ENCODE assay signal across 10 cellular contexts in the genomic region with DNA sequence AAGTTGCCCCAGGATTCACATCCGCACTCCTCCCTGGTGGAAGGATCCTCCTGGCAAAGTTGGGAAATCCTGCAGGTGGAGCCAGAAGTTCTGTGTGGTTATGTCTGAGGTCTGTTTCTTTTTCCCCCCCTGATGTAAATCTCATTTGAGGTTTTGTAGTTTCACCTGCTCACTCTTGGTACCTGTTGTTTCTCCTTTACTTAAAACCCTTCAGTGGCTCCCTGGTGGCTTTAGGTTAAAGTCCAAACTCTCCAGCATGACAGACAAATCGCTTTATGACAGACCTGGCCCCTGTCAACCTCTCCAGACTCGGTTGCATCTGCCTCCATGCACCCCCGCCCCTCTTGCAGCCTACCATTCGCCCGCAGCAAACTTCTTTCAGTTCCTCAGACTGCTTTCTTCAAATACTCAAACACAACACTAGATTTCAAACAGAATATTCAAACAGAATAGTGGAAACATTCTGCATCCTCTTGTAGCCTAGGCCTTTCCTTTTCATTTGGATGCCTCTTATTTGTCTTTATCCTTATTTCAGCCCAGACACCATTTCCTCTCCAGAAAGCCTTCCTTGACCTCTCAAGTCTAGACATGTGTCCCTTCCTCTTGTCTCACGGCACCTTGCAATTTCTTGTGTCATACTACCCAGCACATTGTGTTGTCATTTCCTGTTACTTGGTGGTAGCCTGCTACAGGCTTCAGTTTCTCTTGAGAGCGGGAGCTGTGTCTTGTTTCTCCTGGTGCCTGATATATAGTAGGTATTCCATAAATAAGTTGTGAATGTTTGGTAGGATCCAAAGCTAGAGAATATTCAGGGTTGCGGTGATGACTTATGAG. TPM values are rescaled to one million over a fixed set of nuclear protein-coding genes. Genes with fewer than 3 reads are reported as not detected.
DNase-seq lines count a peak whose midpoint lies in the region; ATAC-seq lines count a peak whose summit lies in the region.
"Had no signal": no experiment of that assay in that cellular context is flagged by ENCODE, and none has a peak within 500 bp of the region (broad histone marks: within the 10 kb centered on the region; RNA-seq: fewer than 3 reads in every experiment).

No MANE protein-coding gene starts in this region.

- ATAC-seq in GM18858 (IDR thresholded peaks at IDR 0.05; ENCODE audit: unreplicated experiment) (peak; percentile 79), GM21737 (IDR thresholded peaks at IDR 0.05; ENCODE audit: unreplicated experiment) (peak; percentile 78), HG03520 (IDR thresholded peaks at IDR 0.05; ENCODE audit: unreplicated experiment) (peak; percentile 80)
- ATAC-seq in activated CD8-positive, alpha-beta T cell treated with anti-CD3 and anti-CD28 coated beads, Interleukin-2, amount 10 ng/mL, durations not matched to agents 7 days and 5 days, result no peak
- ATAC-seq: T-helper 17 cell had no signal

- POLR2A ChIA-PET in activated CD8-positive, alpha-beta T cell treated with anti-CD3 and anti-CD28 coated beads, Interleukin-2, amount 10 ng/mL, durations not matched to agents 7 days and 5 days (lab: Charles Lee), result no interaction called here

- no peak overlapping the region for H3K4me3 ChIP-seq in MG63

- H3K27me3 Mint-ChIP-seq in activated CD8-positive, alpha-beta T cell treated with anti-CD3 and anti-CD28 coated beads, Interleukin-2, amount 10 ng/mL, durations not matched to agents 7 days and 5 days (ENCODE audit: low read depth), result peaks cover 8% of the 10 kb centered on the region
- H3K27me3 Mint-ChIP-seq in activated naive CD4-positive, alpha-beta T cell treated with anti-CD3 and anti-CD28 coated beads for 36 hours (ENCODE audit: low read depth), result peaks cover 3% of the 10 kb centered on the region

- no peaks in the 10 kb centered on the region for H3K36me3 ChIP-seq in MG63

- H3K4me3 Mint-ChIP-seq in activated CD8-positive, alpha-beta T cell treated with anti-CD3 and anti-CD28 coated beads, Interleukin-2, amount 10 ng/mL, durations not matched to agents 7 days and 5 days, result no peak overlapping the region
- no peak overlapping the region for H3K4me3 Mint-ChIP-seq in activated naive CD4-positive, alpha-beta T cell treated with anti-CD3 and anti-CD28 coated beads for 36 hours
- H3K4me3 Mint-ChIP-seq: T-helper 17 cell had no signal

- no peaks in the 10 kb centered on the region for H3K9me3 ChIP-seq in MG63

- H3K27me3 ChIP-seq in MG63, result no peaks in the 10 kb centered on the region

- intact Hi-C loops in activated naive CD4-positive, alpha-beta T cell treated with anti-CD3 and anti-CD28 coated beads for 36 hours (cut with micrococcal nuclease), result no loop called here

- no peaks in the 10 kb centered on the region for H3K36me3 Mint-ChIP-seq in activated CD8-positive, alpha-beta T cell treated with anti-CD3 and anti-CD28 coated beads, Interleukin-2, amount 10 ng/mL, durations not matched to agents 7 days and 5 days (ENCODE audit: low read depth)
- no peaks in the 10 kb centered on the region for H3K36me3 Mint-ChIP-seq in activated naive CD4-positive, alpha-beta T cell treated with anti-CD3 and anti-CD28 coated beads for 36 hours (ENCODE audit: low read depth)

- no peak overlapping the region for H3K27ac Mint-ChIP-seq in activated CD8-positive, alpha-beta T cell treated with anti-CD3 and anti-CD28 coated beads, Interleukin-2, amount 10 ng/mL, durations not matched to agents 7 days and 5 days
- H3K27ac Mint-ChIP-seq in activated naive CD4-positive, alpha-beta T cell treated with anti-CD3 and anti-CD28 coated beads for 36 hours, result no peak overlapping the region
- H3K27ac Mint-ChIP-seq: T-helper 17 cell had no signal

- H3K9me3 Mint-ChIP-seq in activated CD8-positive, alpha-beta T cell treated with anti-CD3 and anti-CD28 coated beads, Interleukin-2, amount 10 ng/mL, durations not matched to agents 7 days and 5 days (ENCODE audit: insufficient read depth), result no peaks in the 10 kb centered on the region
- no peaks in the 10 kb centered on the region for H3K9me3 Mint-ChIP-seq in activated naive CD4-positive, alpha-beta T cell treated with anti-CD3 and anti-CD28 coated beads for 36 hours

- H3K4me1 Mint-ChIP-seq in activated CD8-positive, alpha-beta T cell treated with anti-CD3 and anti-CD28 coated beads, Interleukin-2, amount 10 ng/mL, durations not matched to agents 7 days and 5 days (ENCODE audit: low read depth), result peaks cover 6% of the 10 kb centered on the region
- H3K4me1 Mint-ChIP-seq in activated naive CD4-positive, alpha-beta T cell treated with anti-CD3 and anti-CD28 coated beads for 36 hours (ENCODE audit: low read depth), result no peaks in the 10 kb centered on the region
- H3K4me1 Mint-ChIP-seq: T-helper 17 cell had no signal

- CTCF ChIA-PET in activated CD8-positive, alpha-beta T cell treated with anti-CD3 and anti-CD28 coated beads, Interleukin-2, amount 10 ng/mL, durations not matched to agents 7 days and 5 days (lab: Charles Lee), result interaction anchor here (0.8 kb wide), 1 partner anchor 55 kb away, joined by 4 read pairs; no protein-coding TSS in a partner anchor
- CTCF ChIA-PET in activated naive CD4-positive, alpha-beta T cell treated with anti-CD3 and anti-CD28 coated beads for 36 hours (lab: Charles Lee), result interaction anchor here (0.5 kb wide), 1 partner anchor 66 kb away, joined by 6 read pairs; no protein-coding TSS in a partner anchor

- peak; percentile 33 for DNase-seq in glomerular endothelial cell (ENCODE audit: extremely low read depth, low read depth, low spot score)
- no peak for DNase-seq in activated CD8-positive, alpha-beta T cell treated with anti-CD3 and anti-CD28 coated beads, Interleukin-2, amount 10 ng/mL, durations not matched to agents 7 days and 5 days
- no peak for DNase-seq in MG63
- DNase-seq in DMS 273 (lab: John Stamatoyannopoulos, UW; ENCODE audit: unreplicated experiment), result no peak
- DNase-seq in activated naive CD4-positive, alpha-beta T cell treated with anti-CD3 and anti-CD28 coated beads for 36 hours, result no peak
- DNase-seq: glutamatergic neuron, T-helper 17 cell had no signal

RNA-seq across cellular contexts. Expression of a gene that starts 24.8 kb away (rescaled TPM):
- 69.4 and 78.1 TPM in 2 replicates for total RNA-seq in glomerular endothelial cell
- under 1 TPM in 1 of 2 experiments, not detected in 1; 0.05 TPM for total RNA-seq in activated CD8-positive, alpha-beta T cell treated with anti-CD3 and anti-CD28 coated beads, Interleukin-2, amount 10 ng/mL, durations not matched to agents 7 days and 5 days
- 24.7 and 24.8 TPM in 2 replicates for total RNA-seq in MG63 (2014; rRNA removed; shearing (Covaris generic); ENCODE audit: low replicate concordance)
- 1 to 10 TPM; 1.8 to 1.9 TPM for total RNA-seq in activated naive CD4-positive, alpha-beta T cell treated with anti-CD3 and anti-CD28 coated beads for 36 hours
